17 cellular contexts compared by ENCODE assay signal in genomic region chr13:43229506-43229905, GRCh38.
DNase-seq lines count a peak whose midpoint lies in the region; ATAC-seq and TF ChIP-seq lines count a peak whose summit lies in the region.
"Had no signal": no experiment of that assay in that cellular context is flagged by ENCODE, and none has a peak within 500 bp of the region (broad histone marks: within the 10 kb centered on the region; RNA-seq: fewer than 3 reads in every experiment).

No MANE protein-coding gene starts in this region.

- DNase-seq in EH (ENCODE audit: low read depth) (peak; percentile 90), NCI-H446 treated with DMSO at 0.1 percent for 48 hours (lab: John Stamatoyannopoulos, UW) (peak; percentile 72), fibroblast of lung (ENCODE audit: low read depth in 2 of 2) (peak; percentile 81 to 84), osteocyte (ENCODE audit: extremely low spot score, unreplicated experiment) (no peak), ACHN (no peak), T-helper 2 cell (no peak)
- DNase-seq: activated naive CD4-positive, alpha-beta T cell treated with Interleukin-2 at 50 U/mL for 16 hours; body of pancreas; CD4-positive, alpha-beta T cell; effector CD4-positive, alpha-beta T cell; NCI-H2029 treated with DMSO at 0.1 percent for 48 hours; NCI-H774 had no signal

- no peak overlapping the region for H3K9ac ChIP-seq in fibroblast of lung (ENCODE audit: insufficient read depth, low read length)

- H3K36me3 ChIP-seq in fibroblast of lung (ENCODE audit: control insufficient read depth, insufficient read depth, low read length), result no peaks in the 10 kb centered on the region
- H3K36me3 ChIP-seq: gastroesophageal sphincter had no signal

- no peak overlapping the region for H3K27ac ChIP-seq in fibroblast of lung (ENCODE audit: insufficient read depth, low read length)
- H3K27ac ChIP-seq: body of pancreas, gastroesophageal sphincter, skin epidermis had no signal

- no peak for ATAC-seq in HG03039 (IDR thresholded peaks at IDR 0.05; ENCODE audit: unreplicated experiment)
- ATAC-seq: activated CD4-positive, CD25-positive, alpha-beta regulatory T cell treated with anti-CD3 and anti-CD28 coated beads, Interleukin-2, amount 50 U/mL, for 24 hours; body of pancreas; gastroesophageal sphincter; stimulated activated effector memory CD8-positive, alpha-beta T cell treated with anti-CD3 and anti-CD28 coated beads, Interleukin-12 subunit alpha, Interleukin-12 subunit beta, amount 100 ng/mL, for 72 hours had no signal

- no peaks in the 10 kb centered on the region for H3K36me3 Mint-ChIP-seq in osteocyte (ENCODE audit: unreplicated experiment)
- H3K36me3 Mint-ChIP-seq: stimulated activated effector memory CD8-positive, alpha-beta T cell treated with anti-CD3 and anti-CD28 coated beads, Interleukin-12 subunit alpha, Interleukin-12 subunit beta, amount 100 ng/mL, for 72 hours had no signal

- no peak overlapping the region for H3K4me2 ChIP-seq in fibroblast of lung (ENCODE audit: extremely low read depth, insufficient read depth, low read length)

- H3K4me3 ChIP-seq in fibroblast of lung (replicated peaks in 1 of 4; ENCODE audit: control extremely low read depth in 1 of 4, insufficient read depth in 1 of 4, low read depth in 3 of 4, low read length in 4 of 4), result no peak overlapping the region
- H3K4me3 ChIP-seq: body of pancreas, gastroesophageal sphincter, skin epidermis had no signal

- no peaks in the 10 kb centered on the region for H3K27me3 ChIP-seq in fibroblast of lung (ENCODE audit: control insufficient read depth, insufficient read depth, low read length)
- H3K27me3 ChIP-seq: body of pancreas, gastroesophageal sphincter had no signal

- H3K4me3 Mint-ChIP-seq in osteocyte (ENCODE audit: unreplicated experiment), result no peak overlapping the region
- H3K4me3 Mint-ChIP-seq: CD4-positive, alpha-beta T cell; stimulated activated effector memory CD8-positive, alpha-beta T cell treated with anti-CD3 and anti-CD28 coated beads, Interleukin-12 subunit alpha, Interleukin-12 subunit beta, amount 100 ng/mL, for 72 hours had no signal

- no peaks in the 10 kb centered on the region for H3K9me3 Mint-ChIP-seq in osteocyte (ENCODE audit: unreplicated experiment)
- H3K9me3 Mint-ChIP-seq: CD4-positive, alpha-beta T cell; stimulated activated effector memory CD8-positive, alpha-beta T cell treated with anti-CD3 and anti-CD28 coated beads, Interleukin-12 subunit alpha, Interleukin-12 subunit beta, amount 100 ng/mL, for 72 hours had no signal

- TF ChIP-seq CTCF in fibroblast of lung (conservative IDR thresholded peaks at IDR 0.05 in 1 of 2, IDR thresholded peaks at IDR 0.05 in 1 of 2; ENCODE audit: low read depth in 1 of 2, low read length in 2 of 2), result peak in 1 of 2 donors; percentile 14
- TF ChIP-seq CTCF in osteocyte (IDR thresholded peaks at IDR 0.05), result no peak

- H2AFZ ChIP-seq in fibroblast of lung (ENCODE audit: low read length), result no peak overlapping the region

- no peaks in the 10 kb centered on the region for H3K27me3 Mint-ChIP-seq in osteocyte (ENCODE audit: unreplicated experiment)

- in situ Hi-C loops in ACHN (cut with HindIII; ENCODE audit: low pct_ligation_motif_present, low pct_unique_long_range_greater_than_20kb, low sequenced_read_pairs), result no loop called here

- H3K27ac Mint-ChIP-seq in osteocyte (ENCODE audit: unreplicated experiment), result peak overlapping the region; percentile 48
- H3K27ac Mint-ChIP-seq: CD4-positive, alpha-beta T cell; stimulated activated effector memory CD8-positive, alpha-beta T cell treated with anti-CD3 and anti-CD28 coated beads, Interleukin-12 subunit alpha, Interleukin-12 subunit beta, amount 100 ng/mL, for 72 hours had no signal

- H4K20me1 ChIP-seq in fibroblast of lung (ENCODE audit: control insufficient read depth, extremely low read depth, insufficient read depth, low read length), result no peaks in the 10 kb centered on the region

- H3K9me3 ChIP-seq in fibroblast of lung (ENCODE audit: control insufficient read depth, insufficient read depth, low read depth, low read length), result no peaks in the 10 kb centered on the region
- H3K9me3 ChIP-seq: body of pancreas, gastroesophageal sphincter had no signal

- no peaks in the 10 kb centered on the region for H3K79me2 ChIP-seq in fibroblast of lung (ENCODE audit: control insufficient read depth, insufficient read depth, low read length)

- peaks cover 59% of the 10 kb centered on the region for H3K4me1 Mint-ChIP-seq in osteocyte (ENCODE audit: unreplicated experiment)
- H3K4me1 Mint-ChIP-seq: stimulated activated effector memory CD8-positive, alpha-beta T cell treated with anti-CD3 and anti-CD28 coated beads, Interleukin-12 subunit alpha, Interleukin-12 subunit beta, amount 100 ng/mL, for 72 hours had no signal

- no peaks in the 10 kb centered on the region for H3K4me1 ChIP-seq in fibroblast of lung (ENCODE audit: control insufficient read depth, extremely low read depth, insufficient read depth, low read length)
- H3K4me1 ChIP-seq: body of pancreas, gastroesophageal sphincter had no signal

Comparison
In these comparisons a context has a peak if more than half of its experiments do, and no peak if none do; other contexts are left out.
1. DNase-seq: peak in EH (single experiment), NCI-H446 treated with DMSO at 0.1 percent for 48 hours (single experiment) and fibroblast of lung (2 of 2); none in osteocyte (single experiment), ACHN (single experiment) and T-helper 2 cell (0 of 5).